20 cellular contexts compared by ENCODE assay signal in genomic region chr7:1049801-1050200, GRCh38. TPM values are rescaled to one million over a fixed set of nuclear protein-coding genes. Genes with fewer than 3 reads are reported as not detected.
DNase-seq lines count a peak whose midpoint lies in the region; ATAC-seq and TF ChIP-seq lines count a peak whose summit lies in the region.
"Had no signal": no experiment of that assay in that cellular context is flagged by ENCODE, and none has a peak within 500 bp of the region (broad histone marks: within the 10 kb centered on the region; RNA-seq: fewer than 3 reads in every experiment).

No MANE protein-coding gene starts in this region.

- WGBS in spleen, 5 donors, result 42 to 68% (median 56%) methylated on average over 3 to 8 of the region's 8 CpGs

- H3K9me3 Mint-ChIP-seq in CD4-positive, CD25-positive, alpha-beta regulatory T cell, result peaks cover 0 to 2% (median 0%) of the 10 kb centered on the region in 7 donors
- no peaks in the 10 kb centered on the region for H3K9me3 Mint-ChIP-seq in activated T-cell treated with anti-CD3 and anti-CD28 coated beads, Interleukin-2, amount 50 U/mL, for 72 hours
- H3K9me3 Mint-ChIP-seq: activated naive CD8-positive, alpha-beta T cell treated with anti-CD3 and anti-CD28 coated beads, Interleukin-2, amount 50 U/mL, for 24 hours had no signal

- TF ChIP-seq POLR2A in spleen (IDR thresholded peaks at IDR 0.05), result no peak

- H3K27me3 Mint-ChIP-seq in CD4-positive, CD25-positive, alpha-beta regulatory T cell, result no peaks in the 10 kb centered on the region
- no peaks in the 10 kb centered on the region for H3K27me3 Mint-ChIP-seq in T-helper 17 cell
- H3K27me3 Mint-ChIP-seq in activated T-cell treated with anti-CD3 and anti-CD28 coated beads, Interleukin-2, amount 50 U/mL, for 72 hours (ENCODE audit: low read depth), result no peaks in the 10 kb centered on the region
- H3K27me3 Mint-ChIP-seq: activated naive CD8-positive, alpha-beta T cell treated with anti-CD3 and anti-CD28 coated beads, Interleukin-2, amount 50 U/mL, for 24 hours had no signal

- no peaks in the 10 kb centered on the region for H3K9me3 ChIP-seq in CD4-positive, CD25-positive, alpha-beta regulatory T cell (ENCODE audit: control insufficient read depth in 2 of 2, low read length in 2 of 2)
- H3K9me3 ChIP-seq in T-helper 17 cell (ENCODE audit: control insufficient read depth, low read length, poor library complexity, severe bottlenecking) (no peaks in the 10 kb centered on the region), spleen (no peaks in the 10 kb centered on the region)
- H3K9me3 ChIP-seq: left lung had no signal

- no peaks in the 10 kb centered on the region for H3K27me3 ChIP-seq in CD4-positive, CD25-positive, alpha-beta regulatory T cell (ENCODE audit: control insufficient read depth, insufficient read depth, low read length)
- H3K27me3 ChIP-seq in spleen (replicated peaks in 1 of 7), result peaks cover 0 to 25% (median 0%) of the 10 kb centered on the region in 7 donors
- H3K27me3 ChIP-seq: brain microvascular endothelial cell had no signal

- H3K27ac ChIP-seq in CD4-positive, CD25-positive, alpha-beta regulatory T cell (ENCODE audit: insufficient read depth, low read length, poor library complexity, severe bottlenecking), result no peak overlapping the region
- H3K27ac ChIP-seq in spleen, result peak overlapping the region in 5 of 8 donors; percentile 30 to 57 (median 48)
- H3K27ac ChIP-seq: brain microvascular endothelial cell, KMS-11 had no signal

- DNase-seq in CD4-positive, CD25-positive, alpha-beta regulatory T cell, result no peak
- DNase-seq in T-helper 17 cell (no peak), left cardiac atrium (peak; percentile 17), spleen (peak; percentile 73)
- no peak for DNase-seq in activated CD4-positive, CD25-positive, alpha-beta regulatory T cell (lab: John Stamatoyannopoulos, UW)
- no peak for DNase-seq in activated T-cell treated with anti-CD3 and anti-CD28 coated beads, Interleukin-2, amount 50 U/mL, for 72 hours
- DNase-seq: activated CD4-positive, alpha-beta T cell treated with anti-CD3 and anti-CD28 coated beads, Interleukin-2, amount 50 U/mL, for 1 hour; activated naive CD8-positive, alpha-beta T cell treated with anti-CD3 and anti-CD28 coated beads, Interleukin-2, amount 50 U/mL, for 24 hours; brain microvascular endothelial cell; cortex of kidney; erythroblast; NCI-H1930; NCI-H345; NCI-H82; SHP77 treated with DMSO at 0.1 percent for 48 hours had no signal

- no peak for ATAC-seq in CD4-positive, CD25-positive, alpha-beta regulatory T cell (ENCODE audit: low read depth in 2 of 2)
- ATAC-seq in T-helper 17 cell, result no peak
- ATAC-seq in left cardiac atrium, result no peak
- no peak for ATAC-seq in HG03460 (IDR thresholded peaks at IDR 0.05; ENCODE audit: unreplicated experiment)
- ATAC-seq in GM18498 (IDR thresholded peaks at IDR 0.05; ENCODE audit: unreplicated experiment), result no peak
- no peak for ATAC-seq in activated T-cell treated with anti-CD3 and anti-CD28 coated beads, Interleukin-2, amount 50 U/mL, for 72 hours (replicated peaks in 1 of 2)
- ATAC-seq: activated naive CD8-positive, alpha-beta T cell treated with anti-CD3 and anti-CD28 coated beads, Interleukin-2, amount 50 U/mL, for 24 hours; left lung had no signal

- H3K4me1 ChIP-seq in CD4-positive, CD25-positive, alpha-beta regulatory T cell (ENCODE audit: control insufficient read depth, insufficient read depth, low read length, poor library complexity, severe bottlenecking), result peaks cover 61% of the 10 kb centered on the region
- H3K4me1 ChIP-seq in spleen, result peaks cover 32 to 100% (median 89%) of the 10 kb centered on the region in 6 donors

- H3K27ac Mint-ChIP-seq in CD4-positive, CD25-positive, alpha-beta regulatory T cell, result peak overlapping the region in 2 of 3 donors; percentile 20 to 55
- peak overlapping the region; percentile 83 for H3K27ac Mint-ChIP-seq in T-helper 17 cell
- no peak overlapping the region for H3K27ac Mint-ChIP-seq in activated T-cell treated with anti-CD3 and anti-CD28 coated beads, Interleukin-2, amount 50 U/mL, for 72 hours
- H3K27ac Mint-ChIP-seq: activated naive CD8-positive, alpha-beta T cell treated with anti-CD3 and anti-CD28 coated beads, Interleukin-2, amount 50 U/mL, for 24 hours had no signal

- peaks cover 21 to 70% (median 38%) of the 10 kb centered on the region in 4 donors for H3K4me1 Mint-ChIP-seq in CD4-positive, CD25-positive, alpha-beta regulatory T cell
- peaks cover 50% of the 10 kb centered on the region for H3K4me1 Mint-ChIP-seq in T-helper 17 cell
- peaks cover 54% of the 10 kb centered on the region for H3K4me1 Mint-ChIP-seq in activated T-cell treated with anti-CD3 and anti-CD28 coated beads, Interleukin-2, amount 50 U/mL, for 72 hours (ENCODE audit: low read depth)

- no peak for TF ChIP-seq CTCF in spleen (IDR thresholded peaks at IDR 0.05 in 8 of 11, conservative IDR thresholded peaks at IDR 0.05 in 3 of 11)

- H3K4me3 ChIP-seq in CD4-positive, CD25-positive, alpha-beta regulatory T cell (ENCODE audit: low read depth, low read length), result no peak overlapping the region
- H3K4me3 ChIP-seq in spleen, result no peak overlapping the region
- H3K4me3 ChIP-seq: left lung had no signal

- H3K36me3 Mint-ChIP-seq in CD4-positive, CD25-positive, alpha-beta regulatory T cell, result no peaks in the 10 kb centered on the region
- H3K36me3 Mint-ChIP-seq in T-helper 17 cell (ENCODE audit: low read depth), result no peaks in the 10 kb centered on the region
- H3K36me3 Mint-ChIP-seq in activated T-cell treated with anti-CD3 and anti-CD28 coated beads, Interleukin-2, amount 50 U/mL, for 72 hours (ENCODE audit: insufficient read depth in 2 of 2), result no peaks in the 10 kb centered on the region

- H3K36me3 ChIP-seq in CD4-positive, CD25-positive, alpha-beta regulatory T cell (ENCODE audit: control insufficient read depth, insufficient read depth, low read length), result no peaks in the 10 kb centered on the region
- no peaks in the 10 kb centered on the region for H3K36me3 ChIP-seq in spleen
- H3K36me3 ChIP-seq: brain microvascular endothelial cell, left lung had no signal

- H3K4me3 Mint-ChIP-seq in CD4-positive, CD25-positive, alpha-beta regulatory T cell, result peak overlapping the region in 1 of 4 donors; percentile 90
- no peak overlapping the region for H3K4me3 Mint-ChIP-seq in T-helper 17 cell
- no peak overlapping the region for H3K4me3 Mint-ChIP-seq in activated T-cell treated with anti-CD3 and anti-CD28 coated beads, Interleukin-2, amount 50 U/mL, for 72 hours
- H3K4me3 Mint-ChIP-seq: activated naive CD8-positive, alpha-beta T cell treated with anti-CD3 and anti-CD28 coated beads, Interleukin-2, amount 50 U/mL, for 24 hours; CD14-positive monocyte had no signal

- intact Hi-C loops in left cardiac atrium (cut with DNase I) (no loop called here), spleen (cut with DNase I; ENCODE audit: low total_unique reads) (no loop called here)

RNA-seq across cellular contexts. Expression of gene GPR146, which starts 5.5 kb away (rescaled TPM):
- 21.5 TPM for total RNA-seq in CD4-positive, CD25-positive, alpha-beta regulatory T cell
- polyA plus RNA-seq in CD4-positive, CD25-positive, alpha-beta regulatory T cell, result 10 to 100 TPM; 14.1 to 26.4 (median 19.4) TPM
- total RNA-seq in T-helper 17 cell (10 to 100 TPM; 17.9 to 22.2 TPM), left cardiac atrium (10 to 100 TPM in 1 of 2 donors, 1 to 10 TPM in 1; 9.0 to 17.7 TPM), spleen (10 to 100 TPM in 5 of 7 donors, 1 to 10 TPM in 2; 7.1 to 19.2 (median 13.3) TPM)
- polyA plus RNA-seq in spleen, result 1 to 10 TPM; 3.9 to 7.3 (median 5.0) TPM
- 1 to 10 TPM in 1 of 2 donors, under 1 TPM in 1; 0.91 to 2.7 TPM for total RNA-seq in activated T-cell treated with anti-CD3 and anti-CD28 coated beads, Interleukin-2, amount 50 U/mL, for 72 hours

RNA-seq across cellular contexts. Expression of gene GPER1, which starts 38.1 kb away (rescaled TPM):
- not detected for total RNA-seq in CD4-positive, CD25-positive, alpha-beta regulatory T cell
- polyA plus RNA-seq in CD4-positive, CD25-positive, alpha-beta regulatory T cell, result under 1 TPM in 1 of 4 donors, not detected in 3; 0.10 TPM
- under 1 TPM in 1 of 2 donors, not detected in 1; 0.25 TPM for total RNA-seq in T-helper 17 cell
- 1 to 10 TPM; 4.6 to 7.6 TPM for total RNA-seq in left cardiac atrium
- 10 to 100 TPM in 1 of 7 donors, 1 to 10 TPM in 6; 3.0 to 14.2 (median 6.1) TPM for total RNA-seq in spleen
- polyA plus RNA-seq in spleen, result 1 to 10 TPM; 3.7 to 6.4 (median 3.9) TPM
- total RNA-seq in activated T-cell treated with anti-CD3 and anti-CD28 coated beads, Interleukin-2, amount 50 U/mL, for 72 hours, result under 1 TPM; 0.24 to 0.56 TPM

Comparison
In these comparisons a context has a peak if more than half of its experiments do, and no peak if none do; other contexts are left out.
1. DNase-seq: peak in left cardiac atrium (single experiment) and spleen (single experiment); none in CD4-positive, CD25-positive, alpha-beta regulatory T cell (0 of 3), T-helper 17 cell (0 of 3), activated CD4-positive, CD25-positive, alpha-beta regulatory T cell (0 of 4) and activated T-cell treated with anti-CD3 and anti-CD28 coated beads, Interleukin-2, amount 50 U/mL, for 72 hours (0 of 2).